10 cellular contexts compared by ENCODE assay signal in the genomic region with DNA sequence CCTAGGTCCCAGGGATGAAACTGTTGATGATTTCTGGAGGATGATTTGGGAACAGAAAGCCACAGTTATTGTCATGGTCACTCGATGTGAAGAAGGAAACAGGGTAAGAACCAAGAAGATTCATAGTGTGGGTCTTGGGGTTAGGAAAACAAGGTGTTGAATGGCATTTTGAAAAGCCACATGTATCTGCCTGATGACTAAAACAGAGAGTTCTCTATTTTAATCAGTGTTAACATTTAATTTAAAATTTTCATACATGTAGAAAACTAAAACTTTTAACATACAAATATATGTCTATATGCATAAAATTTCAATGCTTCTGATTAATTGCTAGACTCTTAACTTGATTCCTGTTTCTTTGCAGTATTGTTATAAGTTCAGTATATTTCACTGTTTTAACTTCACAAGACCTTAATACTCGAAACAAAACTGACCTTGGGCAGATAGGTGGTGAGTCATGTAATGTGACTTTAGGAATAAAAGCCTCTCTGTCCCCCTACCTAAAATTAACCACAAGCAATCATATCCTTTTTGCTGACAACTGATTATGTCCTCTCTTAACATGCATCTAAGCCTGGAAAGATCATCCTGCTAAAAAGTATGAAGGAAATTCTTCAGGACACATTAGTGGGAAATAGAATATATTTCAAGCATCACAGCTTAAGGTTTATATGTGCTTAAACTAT.
DNase-seq lines count a peak whose midpoint lies in the region; ATAC-seq and TF ChIP-seq lines count a peak whose summit lies in the region.
"Had no signal": no experiment of that assay in that cellular context is flagged by ENCODE, and none has a peak within 500 bp of the region (broad histone marks: within the 10 kb centered on the region; RNA-seq: fewer than 3 reads in every experiment).

No MANE protein-coding gene starts in this region.

- peaks cover 61 to 91% (median 75%) of the 10 kb centered on the region in 3 donors for H3K36me3 Mint-ChIP-seq in naive thymus-derived CD8-positive, alpha-beta T cell

- no peaks in the 10 kb centered on the region for H3F3A ChIP-seq in SK-N-SH (replicated peaks; ENCODE audit: insufficient read depth)

- H3K27me3 Mint-ChIP-seq in naive thymus-derived CD8-positive, alpha-beta T cell: no peaks in the 10 kb centered on the region

- H2AFZ ChIP-seq in SK-N-SH (ENCODE audit: low read depth): no peak overlapping the region

- intact Hi-C loops in mucosa of descending colon (cut with DNase I, micrococcal nuclease): no loop called here

- H3K4me1 Mint-ChIP-seq in naive thymus-derived CD8-positive, alpha-beta T cell: peaks cover 21 to 71% (median 66%) of the 10 kb centered on the region in 4 donors

- no peaks in the 10 kb centered on the region for H3K36me3 ChIP-seq in SK-N-SH (replicated peaks in 1 of 2; ENCODE audit: control insufficient read depth in 1 of 2, insufficient read depth in 2 of 2, low read length in 1 of 2)
- H3K36me3 ChIP-seq in mucosa of descending colon (ENCODE audit: low read depth): no peaks in the 10 kb centered on the region

- POLR2A ChIA-PET in SK-N-SH (lab: Yijun Ruan, JAX): no interaction called here
- POLR2A ChIA-PET in naive thymus-derived CD8-positive, alpha-beta T cell (lab: Charles Lee): interaction anchor here (0.6 kb wide), 1 partner anchor 38 kb away, joined by 3 read pairs; no protein-coding TSS in a partner anchor

- TF ChIP-seq CTCF in SK-N-SH (IDR thresholded peaks at IDR 0.05) (no peak), mucosa of descending colon (IDR thresholded peaks at IDR 0.05) (no peak)

- H3K9me3 ChIP-seq in SK-N-SH: 0 out of 2 replicates have a peak, but pooled peaks cover 7% of the 10 kb centered on the region
- no peaks in the 10 kb centered on the region for H3K9me3 ChIP-seq in mucosa of descending colon

- no peak for TF ChIP-seq RAD21 in SK-N-SH (IDR thresholded peaks at IDR 0.05; ENCODE audit: low read length)

- peak overlapping the region in 8 of 10 donors; percentile 17 to 90 (median 66) for H3K27ac Mint-ChIP-seq in naive thymus-derived CD8-positive, alpha-beta T cell

- H3K4me3 ChIP-seq in SK-N-SH (ENCODE audit: low read depth in 2 of 2, low read length in 1 of 2) (no peak overlapping the region), mucosa of descending colon (no peak overlapping the region)
- H3K4me3 ChIP-seq: lung had no signal

- H3K27ac ChIP-seq in SK-N-SH (ENCODE audit: low read depth in 2 of 2, low read length in 1 of 2) (no peak overlapping the region), caudate nucleus (ENCODE audit: low read depth, low read length) (no peak overlapping the region)

- H3K4me1 ChIP-seq in SK-N-SH (ENCODE audit: control insufficient read depth in 1 of 2, insufficient read depth in 2 of 2, low read depth in 1 of 2, low read length in 1 of 2) (no peaks in the 10 kb centered on the region; a peak in 1 of 4 replicates), mucosa of descending colon (ENCODE audit: low read depth) (no peaks in the 10 kb centered on the region)

- H3K9me3 Mint-ChIP-seq in naive thymus-derived CD8-positive, alpha-beta T cell: peaks cover 0 to 13% (median 6%) of the 10 kb centered on the region in 9 donors

- ATAC-seq in SK-N-SH treated with all-trans-retinoic acid at 6 μM for 48 hours (peak; percentile 19; the same call in 1 of the 3 replicates), GM21786 (IDR thresholded peaks at IDR 0.05; ENCODE audit: unreplicated experiment) (peak; percentile 92), HG03558 (IDR thresholded peaks at IDR 0.05; ENCODE audit: extremely low read depth, unreplicated experiment) (peak; percentile 82), mucosa of descending colon (no peak)
- no peak for ATAC-seq in naive thymus-derived CD8-positive, alpha-beta T cell

- peak overlapping the region in 1 of 10 donors; percentile 63 for H3K4me3 Mint-ChIP-seq in naive thymus-derived CD8-positive, alpha-beta T cell

- CTCF ChIA-PET in SK-N-SH (lab: Yijun Ruan, JAX): interaction anchor here (1.1 kb wide), 1 partner anchor 8 kb away, joined by 3 read pairs; no protein-coding TSS in a partner anchor

- H4K20me1 ChIP-seq in SK-N-SH (ENCODE audit: insufficient read depth): no peaks in the 10 kb centered on the region

- no peak overlapping the region for H3K9ac ChIP-seq in SK-N-SH

- H3K9me2 ChIP-seq in SK-N-SH: no peaks in the 10 kb centered on the region

- no peaks in the 10 kb centered on the region for H3K27me3 ChIP-seq in SK-N-SH (ENCODE audit: insufficient read depth)

- DNase-seq in SK-N-SH (no peak), caudate nucleus (lab: John Stamatoyannopoulos, UW) (no peak), islet precursor cell (no peak), mucosa of descending colon (no peak)
- DNase-seq in naive thymus-derived CD8-positive, alpha-beta T cell: no peak
- DNase-seq: 8988T had no signal

- TF ChIP-seq EP300 in SK-N-SH (IDR thresholded peaks at IDR 0.05; ENCODE audit: borderline replicate concordance in 1 of 2, low read depth in 1 of 2, low read length in 1 of 2): no peak

- 52% methylated on average over 2 of the region's 2 CpGs for WGBS in SK-N-SH (ENCODE audit: low lambda C conversion rate)

- H3K79me2 ChIP-seq in SK-N-SH (ENCODE audit: insufficient read depth): no peaks in the 10 kb centered on the region

- no peak overlapping the region for H3K4me2 ChIP-seq in SK-N-SH

TF ChIP-seq in SK-N-SH treated with all-trans-retinoic acid at 6 μM for 48 hours, 23 proteins besides CTCF, POLR2A, EP300 and RAD21 (continues in another document):
- no peak for TF ChIP-seq ZNF70 (CRISPR knock-in tag; IDR thresholded peaks at IDR 0.05)
- no peak for TF ChIP-seq SNAI2 (CRISPR knock-in tag; IDR thresholded peaks at IDR 0.05)
- no peak for TF ChIP-seq TCF4 (CRISPR knock-in tag; IDR thresholded peaks at IDR 0.05; ENCODE audit: borderline replicate concordance)
- no peak for TF ChIP-seq ZC3H10 (CRISPR knock-in tag; IDR thresholded peaks at IDR 0.05)
- TF ChIP-seq, protein P1, sequence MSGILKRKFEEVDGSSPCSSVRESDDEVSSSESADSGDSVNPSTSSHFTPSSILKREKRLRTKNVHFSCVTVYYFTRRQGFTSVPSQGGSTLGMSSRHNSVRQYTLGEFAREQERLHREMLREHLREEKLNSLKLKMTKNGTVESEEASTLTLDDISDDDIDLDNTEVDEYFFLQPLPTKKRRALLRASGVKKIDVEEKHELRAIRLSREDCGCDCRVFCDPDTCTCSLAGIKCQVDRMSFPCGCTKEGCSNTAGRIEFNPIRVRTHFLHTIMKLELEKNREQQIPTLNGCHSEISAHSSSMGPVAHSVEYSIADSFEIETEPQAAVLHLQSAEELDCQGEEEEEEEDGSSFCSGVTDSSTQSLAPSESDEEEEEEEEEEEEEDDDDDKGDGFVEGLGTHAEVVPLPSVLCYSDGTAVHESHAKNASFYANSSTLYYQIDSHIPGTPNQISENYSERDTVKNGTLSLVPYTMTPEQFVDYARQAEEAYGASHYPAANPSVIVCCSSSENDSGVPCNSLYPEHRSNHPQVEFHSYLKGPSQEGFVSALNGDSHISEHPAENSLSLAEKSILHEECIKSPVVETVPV (CRISPR knock-in tag; IDR thresholded peaks at IDR 0.05): no peak
- no peak for TF ChIP-seq ZFP30 (CRISPR knock-in tag; IDR thresholded peaks at IDR 0.05)
- no peak for TF ChIP-seq PPARA (CRISPR knock-in tag; IDR thresholded peaks at IDR 0.05; ENCODE audit: borderline replicate concordance)

TF ChIP-seq in SK-N-SH, 30 proteins besides CTCF, POLR2A, EP300 and RAD21:
- TF ChIP-seq JUND (IDR thresholded peaks at IDR 0.05) (no peak), GABPA (IDR thresholded peaks at IDR 0.05; ENCODE audit: low read depth) (no peak), ELF1 (IDR thresholded peaks at IDR 0.05) (no peak), MEF2A (IDR thresholded peaks at IDR 0.05; ENCODE audit: borderline replicate concordance, low read depth) (no peak), GATA2 (CRISPR knock-in tag; IDR thresholded peaks at IDR 0.05) (no peak)

Comparison
In these comparisons a context has a peak if more than half of its experiments do, and no peak if none do; other contexts are left out.
1. ATAC-seq: peak in SK-N-SH treated with all-trans-retinoic acid at 6 μM for 48 hours (single experiment), GM21786 (single experiment) and HG03558 (single experiment); none in naive thymus-derived CD8-positive, alpha-beta T cell (0 of 2) and mucosa of descending colon (single experiment).